Comparison of ENCODE assay signal across 9 cellular contexts in the genomic region with DNA sequence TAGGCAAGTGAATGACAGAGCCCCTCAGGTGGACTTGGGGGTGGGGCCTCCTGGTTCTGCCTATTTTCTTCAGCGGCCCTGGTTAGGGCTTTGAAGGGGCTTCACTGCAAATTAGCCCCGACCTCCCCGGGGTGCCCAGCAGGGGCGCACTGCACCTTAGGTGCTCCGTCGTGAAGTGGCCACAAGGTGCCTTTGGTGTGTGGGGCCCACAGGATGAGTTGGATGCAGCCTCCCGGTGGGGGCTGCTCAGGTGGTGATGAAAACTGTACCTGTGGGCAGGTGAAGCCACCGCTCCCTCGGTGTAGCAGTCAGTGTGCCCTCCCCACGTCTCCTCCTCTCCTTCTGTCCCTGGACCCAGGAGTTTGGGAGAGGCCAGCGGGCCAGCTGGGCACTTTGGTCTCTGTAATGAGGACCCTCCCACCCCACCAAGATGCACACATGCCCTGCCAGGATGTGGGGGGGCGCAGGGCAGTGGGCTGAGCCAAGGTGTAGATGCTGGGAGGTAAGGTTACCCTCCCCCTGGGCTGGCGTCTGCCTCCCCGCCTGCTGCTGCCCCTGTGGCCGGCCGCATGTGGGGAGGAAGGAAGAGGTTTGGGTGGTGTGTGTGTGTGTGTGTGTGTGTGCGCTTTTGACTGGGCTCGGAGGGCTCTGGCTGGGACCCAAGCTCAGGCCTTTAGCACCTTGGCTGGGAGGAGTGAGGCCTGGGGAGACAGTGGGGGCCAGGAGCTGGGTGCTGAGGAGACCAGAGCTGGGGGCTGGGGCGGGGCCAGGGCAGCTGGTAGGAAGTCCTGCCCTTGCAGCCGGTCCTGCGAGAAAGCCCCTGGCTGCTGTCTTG.
DNase-seq lines count a peak whose midpoint lies in the region; ATAC-seq, FAIRE-seq and TF ChIP-seq lines count a peak whose summit lies in the region.
"Had no signal": no experiment of that assay in that cellular context is flagged by ENCODE, and none has a peak within 500 bp of the region (broad histone marks: within the 10 kb centered on the region; RNA-seq: fewer than 3 reads in every experiment).

No MANE protein-coding gene starts in this region.

- no peak overlapping the region for H3K4me3 ChIP-seq in endocrine pancreas (ENCODE audit: control insufficient read depth, insufficient read depth, low read length)
- H3K4me3 ChIP-seq in retinal pigment epithelial cell (ENCODE audit: low read length), result no peak overlapping the region

- peak; percentile 78 for DNase-seq in GM20000 (ENCODE audit: low spot score)
- no peak for DNase-seq in T-helper 2 cell treated with Interferon-gamma antibody and Interleukin-4, amounts not matched to agents 5 μg/mL and 100 μg/mL, for 36 hours (ENCODE audit: low spot score)
- no peak for DNase-seq in retinal pigment epithelial cell (ENCODE audit: low read depth)
- DNase-seq in NCI-H446 (lab: John Stamatoyannopoulos, UW), result no peak
- no peak for DNase-seq in HTR-8/SVneo (ENCODE audit: insufficient read length, low spot score)
- no peak for DNase-seq in NCI-H446 treated with DMSO at 0.1 percent for 48 hours (lab: John Stamatoyannopoulos, UW)

- H3K9me3 ChIP-seq in endocrine pancreas (ENCODE audit: control insufficient read depth, low read length), result no peaks in the 10 kb centered on the region

- H3K36me3 Mint-ChIP-seq in T-helper 2 cell treated with Interferon-gamma antibody and Interleukin-4, amounts not matched to agents 5 μg/mL and 100 μg/mL, for 36 hours (ENCODE audit: low read depth), result no peaks in the 10 kb centered on the region

- no peak for ATAC-seq in GM19324 (IDR thresholded peaks at IDR 0.05; ENCODE audit: low FRiP score, unreplicated experiment)

- H3K27ac Mint-ChIP-seq in T-helper 2 cell treated with Interferon-gamma antibody and Interleukin-4, amounts not matched to agents 5 μg/mL and 100 μg/mL, for 36 hours, result peak overlapping the region; percentile 60

- peak overlapping the region; percentile 28 for H3K4me3 Mint-ChIP-seq in T-helper 2 cell treated with Interferon-gamma antibody and Interleukin-4, amounts not matched to agents 5 μg/mL and 100 μg/mL, for 36 hours

- H3K27me3 Mint-ChIP-seq in T-helper 2 cell treated with Interferon-gamma antibody and Interleukin-4, amounts not matched to agents 5 μg/mL and 100 μg/mL, for 36 hours (ENCODE audit: low read depth), result peaks cover 3% of the 10 kb centered on the region

- TF ChIP-seq CTCF in GM20000 (IDR thresholded peaks at IDR 0.05; ENCODE audit: extremely low read depth, missing control alignments), result peak; percentile 36
- TF ChIP-seq CTCF in retinal pigment epithelial cell (conservative IDR thresholded peaks at IDR 0.05; ENCODE audit: low read depth, low read length), result peak; percentile 32

- H3K4me1 ChIP-seq in endocrine pancreas (ENCODE audit: control insufficient read depth, insufficient read depth, low read length), result no peaks in the 10 kb centered on the region

- peak overlapping the region; percentile 43 for H3K9ac ChIP-seq in endocrine pancreas (ENCODE audit: control insufficient read depth, insufficient read depth, low read length)

- no peaks in the 10 kb centered on the region for H3K36me3 ChIP-seq in endocrine pancreas (ENCODE audit: control insufficient read depth, insufficient read depth, low read length)

- H3K4me1 Mint-ChIP-seq in T-helper 2 cell treated with Interferon-gamma antibody and Interleukin-4, amounts not matched to agents 5 μg/mL and 100 μg/mL, for 36 hours (ENCODE audit: low read depth), result peaks cover 14% of the 10 kb centered on the region

- no peaks in the 10 kb centered on the region for H3K9me3 Mint-ChIP-seq in T-helper 2 cell treated with Interferon-gamma antibody and Interleukin-4, amounts not matched to agents 5 μg/mL and 100 μg/mL, for 36 hours

- no peak for FAIRE-seq in HTR-8/SVneo (lab: Jason Lieb, UNC)
- FAIRE-seq: islet of Langerhans had no signal

- no peaks in the 10 kb centered on the region for H3K27me3 ChIP-seq in endocrine pancreas (ENCODE audit: control insufficient read depth, insufficient read depth, low read length)
